In the genomic region with DNA sequence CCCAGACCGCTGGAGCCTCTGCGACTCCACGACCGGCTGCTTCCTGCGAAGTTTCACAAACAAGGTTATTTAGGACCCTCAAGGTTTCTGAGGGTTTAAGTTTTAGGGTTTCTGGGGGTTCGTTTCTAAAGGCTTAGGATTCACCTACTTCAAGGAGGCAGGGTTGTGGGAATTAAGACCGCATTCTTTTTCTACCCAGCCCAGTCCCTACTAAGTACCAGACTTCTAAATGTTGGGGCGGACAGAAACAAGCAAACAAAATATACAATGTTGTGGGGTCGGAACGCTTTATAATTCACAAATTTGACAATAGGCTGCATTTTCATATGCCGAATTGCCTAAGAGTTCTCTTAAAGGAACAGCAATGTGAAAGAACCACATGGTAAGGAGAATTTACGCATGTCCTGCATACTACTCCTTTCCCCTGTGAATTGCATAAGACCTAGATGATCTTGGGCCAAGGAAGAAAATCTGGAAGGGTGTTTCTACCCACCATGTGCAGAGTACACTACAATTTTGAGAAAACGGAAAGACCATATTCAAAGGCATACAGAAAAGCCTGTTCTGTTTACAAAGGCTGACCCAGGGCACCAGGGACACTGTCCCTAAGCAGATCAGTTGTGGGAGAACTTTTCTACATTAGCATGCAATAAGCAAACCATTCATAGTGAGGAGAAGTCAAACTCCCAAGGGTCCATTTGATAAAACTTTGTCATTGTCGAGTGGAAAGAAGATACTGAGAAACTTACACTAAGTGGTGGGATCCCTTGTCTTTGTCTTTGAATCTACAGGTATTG, we compare ENCODE assay signal across 1 cellular context.
TF ChIP-seq lines count a peak whose summit lies in the region.

No MANE protein-coding gene starts in this region.

TF ChIP-seq in HepG2, 621 proteins besides CTCF, POLR2A, EP300 and RAD21 (continued from another document and continues in another):
- TF ChIP-seq, protein P1, sequence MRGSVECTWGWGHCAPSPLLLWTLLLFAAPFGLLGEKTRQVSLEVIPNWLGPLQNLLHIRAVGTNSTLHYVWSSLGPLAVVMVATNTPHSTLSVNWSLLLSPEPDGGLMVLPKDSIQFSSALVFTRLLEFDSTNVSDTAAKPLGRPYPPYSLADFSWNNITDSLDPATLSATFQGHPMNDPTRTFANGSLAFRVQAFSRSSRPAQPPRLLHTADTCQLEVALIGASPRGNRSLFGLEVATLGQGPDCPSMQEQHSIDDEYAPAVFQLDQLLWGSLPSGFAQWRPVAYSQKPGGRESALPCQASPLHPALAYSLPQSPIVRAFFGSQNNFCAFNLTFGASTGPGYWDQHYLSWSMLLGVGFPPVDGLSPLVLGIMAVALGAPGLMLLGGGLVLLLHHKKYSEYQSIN (CRISPR knock-in tag; IDR thresholded peaks at IDR 0.05; ENCODE audit: borderline replicate concordance), result no peak
- TF ChIP-seq EZH2 (conservative IDR thresholded peaks at IDR 0.05; ENCODE audit: low read depth, low read length) (no peak), RBM22 (optimal IDR thresholded peaks at IDR 0.05; ENCODE audit: low read length) (no peak), PLRG1 (conservative IDR thresholded peaks at IDR 0.05) (no peak), NR3C1 (CRISPR knock-in tag; IDR thresholded peaks at IDR 0.05) (no peak), ZNF460 (CRISPR knock-in tag; IDR thresholded peaks at IDR 0.05; ENCODE audit: borderline replicate concordance) (no peak), ZNF263 (CRISPR knock-in tag; IDR thresholded peaks at IDR 0.05) (no peak), PITX1 (CRISPR knock-in tag; IDR thresholded peaks at IDR 0.05) (no peak; the same call in 1 of the 2 replicates), GABPB1 (CRISPR knock-in tag; IDR thresholded peaks at IDR 0.05) (no peak), TBX3 (IDR thresholded peaks at IDR 0.05; ENCODE audit: borderline replicate concordance) (no peak), ZNF503 (CRISPR knock-in tag; IDR thresholded peaks at IDR 0.05) (0 out of 2 replicates have a peak, but pooled peaks have one; percentile 4), ZNF547 (CRISPR knock-in tag; IDR thresholded peaks at IDR 0.05) (no peak), RFXAP (CRISPR knock-in tag; IDR thresholded peaks at IDR 0.05; ENCODE audit: borderline replicate concordance) (no peak), ZNF563 (CRISPR knock-in tag; IDR thresholded peaks at IDR 0.05) (no peak), ISL2 (CRISPR knock-in tag; IDR thresholded peaks at IDR 0.05) (0 out of 2 replicates have a peak, but pooled peaks have one; percentile 2), ARID2 (CRISPR knock-in tag; IDR thresholded peaks at IDR 0.05; ENCODE audit: borderline replicate concordance) (no peak), ZNF776 (CRISPR knock-in tag; IDR thresholded peaks at IDR 0.05) (no peak), HNF4A (CRISPR knock-in tag; IDR thresholded peaks at IDR 0.05) (no peak; the same call in 1 of the 2 replicates), CBX1 (IDR thresholded peaks at IDR 0.05; ENCODE audit: low read depth) (no peak), NR2F6 (IDR thresholded peaks at IDR 0.05) (peak; percentile 63), NR2F6 (CRISPR knock-in tag; IDR thresholded peaks at IDR 0.05) (peak; percentile 59), SRY (CRISPR knock-in tag; IDR thresholded peaks at IDR 0.05) (no peak), ZC3H13 (CRISPR knock-in tag; IDR thresholded peaks at IDR 0.05) (no peak), CBX5 (CRISPR knock-in tag; IDR thresholded peaks at IDR 0.05; ENCODE audit: borderline replicate concordance) (no peak), ZBTB1 (CRISPR knock-in tag; IDR thresholded peaks at IDR 0.05; ENCODE audit: borderline replicate concordance) (no peak), ZIK1 (CRISPR knock-in tag; IDR thresholded peaks at IDR 0.05; ENCODE audit: borderline replicate concordance, low read depth) (no peak), RARA (CRISPR knock-in tag; IDR thresholded peaks at IDR 0.05) (no peak), NCOA5 (CRISPR knock-in tag; IDR thresholded peaks at IDR 0.05) (no peak), ZSCAN31 (CRISPR knock-in tag; IDR thresholded peaks at IDR 0.05; ENCODE audit: low read depth) (no peak), KDM1A (CRISPR knock-in tag; IDR thresholded peaks at IDR 0.05) (no peak), IRF2 (CRISPR knock-in tag; IDR thresholded peaks at IDR 0.05) (no peak), ZNF350 (CRISPR knock-in tag; IDR thresholded peaks at IDR 0.05; ENCODE audit: borderline replicate concordance, low read depth) (no peak), MAZ (IDR thresholded peaks at IDR 0.05; ENCODE audit: borderline replicate concordance, low read depth, low read length) (no peak), MAZ (CRISPR knock-in tag; IDR thresholded peaks at IDR 0.05; ENCODE audit: low read depth) (no peak), BCL6 (CRISPR knock-in tag; IDR thresholded peaks at IDR 0.05) (no peak; the same call in 1 of the 2 replicates), SRSF4 (IDR thresholded peaks at IDR 0.05; ENCODE audit: low read depth, low read length, poor library complexity, severe bottlenecking) (no peak), ZNF362 (CRISPR knock-in tag; IDR thresholded peaks at IDR 0.05; ENCODE audit: borderline replicate concordance) (no peak), ZNF282 (IDR thresholded peaks at IDR 0.05; ENCODE audit: partially characterized antibody) (no peak), E2F5 (CRISPR knock-in tag; conservative IDR thresholded peaks at IDR 0.05) (no peak), KLF15 (CRISPR knock-in tag; IDR thresholded peaks at IDR 0.05; ENCODE audit: borderline replicate concordance) (no peak), ZNF557 (CRISPR knock-in tag; IDR thresholded peaks at IDR 0.05) (no peak), ZNF749 (CRISPR knock-in tag; IDR thresholded peaks at IDR 0.05; ENCODE audit: borderline replicate concordance) (no peak), ZNF138 (CRISPR knock-in tag; IDR thresholded peaks at IDR 0.05; ENCODE audit: low read depth) (no peak)
- TF ChIP-seq, protein P2, sequence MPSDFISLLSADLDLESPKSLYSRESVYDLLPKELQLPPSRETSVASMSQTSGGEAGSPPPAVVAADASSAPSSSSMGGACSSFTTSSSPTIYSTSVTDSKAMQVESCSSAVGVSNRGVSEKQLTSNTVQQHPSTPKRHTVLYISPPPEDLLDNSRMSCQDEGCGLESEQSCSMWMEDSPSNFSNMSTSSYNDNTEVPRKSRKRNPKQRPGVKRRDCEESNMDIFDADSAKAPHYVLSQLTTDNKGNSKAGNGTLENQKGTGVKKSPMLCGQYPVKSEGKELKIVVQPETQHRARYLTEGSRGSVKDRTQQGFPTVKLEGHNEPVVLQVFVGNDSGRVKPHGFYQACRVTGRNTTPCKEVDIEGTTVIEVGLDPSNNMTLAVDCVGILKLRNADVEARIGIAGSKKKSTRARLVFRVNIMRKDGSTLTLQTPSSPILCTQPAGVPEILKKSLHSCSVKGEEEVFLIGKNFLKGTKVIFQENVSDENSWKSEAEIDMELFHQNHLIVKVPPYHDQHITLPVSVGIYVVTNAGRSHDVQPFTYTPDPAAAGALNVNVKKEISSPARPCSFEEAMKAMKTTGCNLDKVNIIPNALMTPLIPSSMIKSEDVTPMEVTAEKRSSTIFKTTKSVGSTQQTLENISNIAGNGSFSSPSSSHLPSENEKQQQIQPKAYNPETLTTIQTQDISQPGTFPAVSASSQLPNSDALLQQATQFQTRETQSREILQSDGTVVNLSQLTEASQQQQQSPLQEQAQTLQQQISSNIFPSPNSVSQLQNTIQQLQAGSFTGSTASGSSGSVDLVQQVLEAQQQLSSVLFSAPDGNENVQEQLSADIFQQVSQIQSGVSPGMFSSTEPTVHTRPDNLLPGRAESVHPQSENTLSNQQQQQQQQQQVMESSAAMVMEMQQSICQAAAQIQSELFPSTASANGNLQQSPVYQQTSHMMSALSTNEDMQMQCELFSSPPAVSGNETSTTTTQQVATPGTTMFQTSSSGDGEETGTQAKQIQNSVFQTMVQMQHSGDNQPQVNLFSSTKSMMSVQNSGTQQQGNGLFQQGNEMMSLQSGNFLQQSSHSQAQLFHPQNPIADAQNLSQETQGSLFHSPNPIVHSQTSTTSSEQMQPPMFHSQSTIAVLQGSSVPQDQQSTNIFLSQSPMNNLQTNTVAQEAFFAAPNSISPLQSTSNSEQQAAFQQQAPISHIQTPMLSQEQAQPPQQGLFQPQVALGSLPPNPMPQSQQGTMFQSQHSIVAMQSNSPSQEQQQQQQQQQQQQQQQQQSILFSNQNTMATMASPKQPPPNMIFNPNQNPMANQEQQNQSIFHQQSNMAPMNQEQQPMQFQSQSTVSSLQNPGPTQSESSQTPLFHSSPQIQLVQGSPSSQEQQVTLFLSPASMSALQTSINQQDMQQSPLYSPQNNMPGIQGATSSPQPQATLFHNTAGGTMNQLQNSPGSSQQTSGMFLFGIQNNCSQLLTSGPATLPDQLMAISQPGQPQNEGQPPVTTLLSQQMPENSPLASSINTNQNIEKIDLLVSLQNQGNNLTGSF (CRISPR knock-in tag; IDR thresholded peaks at IDR 0.05), result no peak
- TF ChIP-seq, protein P3, sequence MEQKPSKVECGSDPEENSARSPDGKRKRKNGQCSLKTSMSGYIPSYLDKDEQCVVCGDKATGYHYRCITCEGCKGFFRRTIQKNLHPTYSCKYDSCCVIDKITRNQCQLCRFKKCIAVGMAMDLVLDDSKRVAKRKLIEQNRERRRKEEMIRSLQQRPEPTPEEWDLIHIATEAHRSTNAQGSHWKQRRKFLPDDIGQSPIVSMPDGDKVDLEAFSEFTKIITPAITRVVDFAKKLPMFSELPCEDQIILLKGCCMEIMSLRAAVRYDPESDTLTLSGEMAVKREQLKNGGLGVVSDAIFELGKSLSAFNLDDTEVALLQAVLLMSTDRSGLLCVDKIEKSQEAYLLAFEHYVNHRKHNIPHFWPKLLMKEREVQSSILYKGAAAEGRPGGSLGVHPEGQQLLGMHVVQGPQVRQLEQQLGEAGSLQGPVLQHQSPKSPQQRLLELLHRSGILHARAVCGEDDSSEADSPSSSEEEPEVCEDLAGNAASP (CRISPR knock-in tag; IDR thresholded peaks at IDR 0.05; ENCODE audit: borderline replicate concordance), result peak; percentile 18; the same call in 1 of the 2 replicates
- TF ChIP-seq, protein P4, sequence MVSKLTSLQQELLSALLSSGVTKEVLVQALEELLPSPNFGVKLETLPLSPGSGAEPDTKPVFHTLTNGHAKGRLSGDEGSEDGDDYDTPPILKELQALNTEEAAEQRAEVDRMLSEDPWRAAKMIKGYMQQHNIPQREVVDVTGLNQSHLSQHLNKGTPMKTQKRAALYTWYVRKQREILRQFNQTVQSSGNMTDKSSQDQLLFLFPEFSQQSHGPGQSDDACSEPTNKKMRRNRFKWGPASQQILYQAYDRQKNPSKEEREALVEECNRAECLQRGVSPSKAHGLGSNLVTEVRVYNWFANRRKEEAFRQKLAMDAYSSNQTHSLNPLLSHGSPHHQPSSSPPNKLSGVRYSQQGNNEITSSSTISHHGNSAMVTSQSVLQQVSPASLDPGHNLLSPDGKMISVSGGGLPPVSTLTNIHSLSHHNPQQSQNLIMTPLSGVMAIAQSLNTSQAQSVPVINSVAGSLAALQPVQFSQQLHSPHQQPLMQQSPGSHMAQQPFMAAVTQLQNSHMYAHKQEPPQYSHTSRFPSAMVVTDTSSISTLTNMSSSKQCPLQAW (CRISPR knock-in tag; IDR thresholded peaks at IDR 0.05), result no peak
- TF ChIP-seq, protein P5, sequence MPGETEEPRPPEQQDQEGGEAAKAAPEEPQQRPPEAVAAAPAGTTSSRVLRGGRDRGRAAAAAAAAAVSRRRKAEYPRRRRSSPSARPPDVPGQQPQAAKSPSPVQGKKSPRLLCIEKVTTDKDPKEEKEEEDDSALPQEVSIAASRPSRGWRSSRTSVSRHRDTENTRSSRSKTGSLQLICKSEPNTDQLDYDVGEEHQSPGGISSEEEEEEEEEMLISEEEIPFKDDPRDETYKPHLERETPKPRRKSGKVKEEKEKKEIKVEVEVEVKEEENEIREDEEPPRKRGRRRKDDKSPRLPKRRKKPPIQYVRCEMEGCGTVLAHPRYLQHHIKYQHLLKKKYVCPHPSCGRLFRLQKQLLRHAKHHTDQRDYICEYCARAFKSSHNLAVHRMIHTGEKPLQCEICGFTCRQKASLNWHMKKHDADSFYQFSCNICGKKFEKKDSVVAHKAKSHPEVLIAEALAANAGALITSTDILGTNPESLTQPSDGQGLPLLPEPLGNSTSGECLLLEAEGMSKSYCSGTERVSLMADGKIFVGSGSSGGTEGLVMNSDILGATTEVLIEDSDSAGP (CRISPR knock-in tag; IDR thresholded peaks at IDR 0.05; ENCODE audit: borderline replicate concordance), result 0 out of 2 replicates have a peak, but pooled peaks have one; percentile 16
- TF ChIP-seq, protein P6, sequence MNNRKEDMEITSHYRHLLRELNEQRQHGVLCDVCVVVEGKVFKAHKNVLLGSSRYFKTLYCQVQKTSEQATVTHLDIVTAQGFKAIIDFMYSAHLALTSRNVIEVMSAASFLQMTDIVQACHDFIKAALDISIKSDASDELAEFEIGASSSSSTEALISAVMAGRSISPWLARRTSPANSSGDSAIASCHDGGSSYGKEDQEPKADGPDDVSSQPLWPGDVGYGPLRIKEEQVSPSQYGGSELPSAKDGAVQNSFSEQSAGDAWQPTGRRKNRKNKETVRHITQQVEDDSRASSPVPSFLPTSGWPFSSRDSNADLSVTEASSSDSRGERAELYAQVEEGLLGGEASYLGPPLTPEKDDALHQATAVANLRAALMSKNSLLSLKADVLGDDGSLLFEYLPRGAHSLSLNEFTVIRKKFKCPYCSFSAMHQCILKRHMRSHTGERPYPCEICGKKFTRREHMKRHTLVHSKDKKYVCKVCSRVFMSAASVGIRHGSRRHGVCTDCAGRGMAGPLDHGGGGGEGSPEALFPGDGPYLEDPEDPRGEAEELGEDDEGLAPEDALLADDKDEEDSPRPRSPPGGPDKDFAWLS (CRISPR knock-in tag; IDR thresholded peaks at IDR 0.05; ENCODE audit: borderline replicate concordance), result no peak
